In genomic region chr1:92424376-92424775, GRCh38 we compare ENCODE assay signal across 13 cellular contexts.
"Had no signal": no experiment of that assay in that cellular context is flagged by ENCODE, and none has a peak within 500 bp of the region (broad histone marks: within the 10 kb centered on the region; RNA-seq: fewer than 3 reads in every experiment).

No MANE protein-coding gene starts in this region.

- DNase-seq: activated B cell treated with CpG ODN at 0.5 μM for 24 hours; activated CD4-positive, alpha-beta T cell treated with anti-CD3 and anti-CD28 coated beads for 48 hours; activated CD8-positive, alpha-beta memory T cell treated with anti-CD3 and anti-CD28 coated beads, Interleukin-2, amount 50 U/mL, for 4 hours; activated CD8-positive, alpha-beta T cell treated with anti-CD3 and anti-CD28 coated beads for 36 hours; activated gamma-delta T cell; activated T-cell treated with anti-CD3 and anti-CD28 coated beads, Interleukin-2, amount 50 U/mL, for 72 hours; erythroblast; gastrocnemius medialis; heart left ventricle; immature natural killer cell; stimulated activated CD4-positive, alpha-beta T cell treated with anti-CD3 and anti-CD28 coated beads, Interleukin-2, amount 100 ng/mL, for 24 hours had no signal

- ATAC-seq: activated CD8-positive, alpha-beta T cell treated with anti-CD3 and anti-CD28 coated beads for 36 hours; activated naive CD4-positive, alpha-beta T cell treated with anti-CD3 and anti-CD28 coated beads, Interleukin-2, amount 50 U/mL, for 72 hours; activated T-cell treated with anti-CD3 and anti-CD28 coated beads, Interleukin-2, amount 50 U/mL, for 72 hours; gastrocnemius medialis; heart left ventricle; natural killer cell treated with Interleukin-12 subunit alpha and Interleukin-12 subunit beta and Interleukin-15 and Interleukin-18, amount 100 ng/mL, for 72 hours had no signal
